ENCODE assay signal across 13 cellular contexts in genomic region chr5:149417714-149418368, GRCh38. TPM values are rescaled to one million over a fixed set of nuclear protein-coding genes. Genes with fewer than 3 reads are reported as not detected.
A peak's percentile ranks its signal among the peaks of the same experiment; 100 is the strongest.
DNase-seq lines count a peak whose midpoint lies in the region; ATAC-seq, FAIRE-seq and TF ChIP-seq lines count a peak whose summit lies in the region.
"Had no signal": no experiment of that assay in that cellular context is flagged by ENCODE, and none has a peak within 500 bp of the region (broad histone marks: within the 10 kb centered on the region; RNA-seq: fewer than 3 reads in every experiment).

No MANE protein-coding gene starts in this region.

- TF ChIP-seq CTCF in K562 (IDR thresholded peaks at IDR 0.05 in 2 of 3, conservative IDR thresholded peaks at IDR 0.05 in 1 of 3; ENCODE audit: insufficient read depth in 2 of 3, low read depth in 1 of 3, low read length in 3 of 3) (no peak), lung (IDR thresholded peaks at IDR 0.05; ENCODE audit: control extremely low read depth, extremely low read depth) (no peak), gastrocnemius medialis (IDR thresholded peaks at IDR 0.05 in 4 of 5, conservative IDR thresholded peaks at IDR 0.05 in 1 of 5) (no peak)

- ATAC-seq in K562 (no peak), lung (ENCODE audit: insufficient read depth, low FRiP score) (no peak), gastrocnemius medialis (no peak), left lobe of liver (no peak)

- H3K4me2 ChIP-seq in BLaER1 treated with 17β-estradiol and CSF1 and Interleukin-3, amounts not matched to agents 10 nM and 100 nM = peak overlapping the region in 10 of 11 experiments; percentile 27 to 97 (median 89); a peak in 15 of 22 replicates
- H3K4me2 ChIP-seq in K562 (ENCODE audit: insufficient read depth, low read length) = no peak overlapping the region

- no peaks in the 10 kb centered on the region for H3K27me3 ChIP-seq in BLaER1 treated with 17β-estradiol and CSF1 and Interleukin-3, amounts not matched to agents 10 nM and 100 nM
- H3K27me3 ChIP-seq in K562 (ENCODE audit: control insufficient read depth in 2 of 2, insufficient read depth in 2 of 2, low read length in 2 of 2) (no peaks in the 10 kb centered on the region), lung (ENCODE audit: control insufficient read depth, insufficient read depth) (no peaks in the 10 kb centered on the region), gastrocnemius medialis (no peaks in the 10 kb centered on the region)

- no peaks in the 10 kb centered on the region for H3K9me1 ChIP-seq in K562 (ENCODE audit: control insufficient read depth, insufficient read depth, low read length)

- CTCF ChIA-PET in K562 (lab: Yijun Ruan, JAX; ENCODE audit: low intra/inter-chr PET ratio) = no interaction called here

- H3K9me3 ChIP-seq in BLaER1 treated with 17β-estradiol and CSF1 and Interleukin-3, amounts not matched to agents 10 nM and 100 nM (replicated peaks in 1 of 11) = no peaks in the 10 kb centered on the region
- H3K9me3 ChIP-seq in K562 (replicated peaks; ENCODE audit: control insufficient read depth, insufficient read depth, low read depth, low read length) (no peaks in the 10 kb centered on the region), lung (ENCODE audit: control insufficient read depth in 2 of 2, insufficient read depth in 1 of 2, low read length in 1 of 2) (no peaks in the 10 kb centered on the region), gastrocnemius medialis (no peaks in the 10 kb centered on the region)

- DNase-seq in K562 (ENCODE audit: extremely low read depth in 1 of 4, low spot score in 3 of 4) = no peak
- no peak for DNase-seq in lung (ENCODE audit: low spot score)
- no peak for DNase-seq in gastrocnemius medialis
- no peak for DNase-seq in OCI-M2 (lab: John Stamatoyannopoulos, UW; ENCODE audit: unreplicated experiment)
- no peak for DNase-seq in left lobe of liver (ENCODE audit: low spot score)
- no peak for DNase-seq in substantia nigra (lab: John Stamatoyannopoulos, UW)
- DNase-seq in amygdala (lab: John Stamatoyannopoulos, UW) = no peak
- DNase-seq: activated CD8-positive, alpha-beta memory T cell treated with anti-CD3 and anti-CD28 coated beads, Interleukin-2, amount 50 U/mL, for 48 hours; activated naive CD8-positive, alpha-beta T cell treated with anti-CD3 and anti-CD28 coated beads for 36 hours; midbrain; RPMI8226; stimulated activated CD4-positive, alpha-beta T cell treated with anti-CD3 and anti-CD28 coated beads, Interleukin-4, amount 100 ng/mL, for 4 hours had no signal

- peaks cover 44 to 92% (median 80%) of the 10 kb centered on the region in 10 experiments for H3K4me1 ChIP-seq in BLaER1 treated with 17β-estradiol and CSF1 and Interleukin-3, amounts not matched to agents 10 nM and 100 nM
- H3K4me1 ChIP-seq in K562 (replicated peaks in 1 of 2; ENCODE audit: control insufficient read depth in 2 of 2, insufficient read depth in 2 of 2, low read length in 2 of 2) = peaks cover 3 to 5% of the 10 kb centered on the region in 2 experiments; a peak in 4 of 5 replicates
- peaks cover 8 to 18% of the 10 kb centered on the region in 2 donors for H3K4me1 ChIP-seq in lung (ENCODE audit: control insufficient read depth in 2 of 2, insufficient read depth in 2 of 2, low read length in 2 of 2)
- peaks cover 9 to 22% of the 10 kb centered on the region in 2 donors for H3K4me1 ChIP-seq in gastrocnemius medialis

- in situ Hi-C loops in K562 (cut with MboI) = no loop called here
- in situ Hi-C loops in gastrocnemius medialis (cut with MboI; ENCODE audit: low sequenced_read_pairs in 4 of 4) = no loop called here

- H3K79me2 ChIP-seq in K562 (ENCODE audit: control insufficient read depth, insufficient read depth, low read length) = no peaks in the 10 kb centered on the region

- BruUV-seq in K562 (replicated peaks; lab: Mats Ljungman, UMichigan) = no TSS peak

- no peak overlapping the region for H3K4me3 ChIP-seq in BLaER1 treated with 17β-estradiol and CSF1 and Interleukin-3, amounts not matched to agents 10 nM and 100 nM
- H3K4me3 ChIP-seq in K562 (no peak overlapping the region), lung (no peak overlapping the region), gastrocnemius medialis (no peak overlapping the region)

- no peak for TF ChIP-seq POLR2A in K562 (conservative IDR thresholded peaks at IDR 0.05)
- no peak for TF ChIP-seq POLR2A in gastrocnemius medialis (IDR thresholded peaks at IDR 0.05)

- TF ChIP-seq RAD21 in K562 (CRISPR knock-in tag; conservative IDR thresholded peaks at IDR 0.05 in 1 of 2, IDR thresholded peaks at IDR 0.05 in 1 of 2) = no peak

- peak overlapping the region in 2 of 11 experiments; percentile 38 to 81; a peak in 2 of 22 replicates for H3K27ac ChIP-seq in BLaER1 treated with 17β-estradiol and CSF1 and Interleukin-3, amounts not matched to agents 10 nM and 100 nM
- H3K27ac ChIP-seq in K562 (ENCODE audit: extremely low read depth, low read depth, low read length) (no peak overlapping the region), lung (ENCODE audit: low read depth in 1 of 2, low read length in 1 of 2) (peak overlapping the region; percentile 67 to 84), gastrocnemius medialis (peak overlapping the region; percentile 33 to 60 (median 48)), substantia nigra (ENCODE audit: low read depth, low read length, poor library complexity, severe bottlenecking) (no peak overlapping the region)

- POLR2A ChIA-PET in K562 (lab: Yijun Ruan, JAX) = interaction anchor here (2.2 kb wide), 1 partner anchor 17 kb away, joined by 7 read pairs; no protein-coding TSS in a partner anchor

- FAIRE-seq in K562 (lab: Jason Lieb, UNC) = no peak

- H2AFZ ChIP-seq in K562 (ENCODE audit: low read depth, low read length) = no peak overlapping the region

- H4K20me1 ChIP-seq in BLaER1 treated with 17β-estradiol and CSF1 and Interleukin-3, amounts not matched to agents 10 nM and 100 nM = no peaks in the 10 kb centered on the region
- H4K20me1 ChIP-seq in K562 (replicated peaks; ENCODE audit: control insufficient read depth, insufficient read depth, low read length) = no peaks in the 10 kb centered on the region

- no peak for TF ChIP-seq EP300 in K562 (IDR thresholded peaks at IDR 0.05; ENCODE audit: low read length)

- peak overlapping the region in 1 of 11 experiments; percentile 11; a peak in 1 of 22 replicates for H3K9ac ChIP-seq in BLaER1 treated with 17β-estradiol and CSF1 and Interleukin-3, amounts not matched to agents 10 nM and 100 nM
- H3K9ac ChIP-seq in K562 (ENCODE audit: insufficient read depth in 1 of 2, low read depth in 2 of 2, low read length in 2 of 2) = no peak overlapping the region; a peak in 1 of 4 replicates

- no peaks in the 10 kb centered on the region for H3K36me3 ChIP-seq in BLaER1 treated with 17β-estradiol and CSF1 and Interleukin-3, amounts not matched to agents 10 nM and 100 nM
- no peaks in the 10 kb centered on the region for H3K36me3 ChIP-seq in K562 (ENCODE audit: control insufficient read depth, insufficient read depth, low read length)
- no peaks in the 10 kb centered on the region for H3K36me3 ChIP-seq in lung (ENCODE audit: control insufficient read depth in 2 of 2, insufficient read depth in 2 of 2, low read length in 2 of 2)
- H3K36me3 ChIP-seq in gastrocnemius medialis = no peaks in the 10 kb centered on the region

- WGBS in K562 (ENCODE audit: insufficient coverage, low coverage, missing lambda C conversion rate) = 44% methylated on average over 9 of the region's 9 CpGs
- 60 to 71% methylated on average over 9 of the region's 9 CpGs for WGBS in lung, 2 donors

- intact Hi-C loops in K562 (cut with micrococcal nuclease) = no loop called here
- intact Hi-C loops in gastrocnemius medialis (cut with DNase I; ENCODE audit: low total_unique reads) = no loop called here

RNA-seq across cellular contexts. Expression of gene IL17B, which starts 38.7 kb away (rescaled TPM):
- total RNA-seq in K562 (2011; cell fraction: chromatin; rRNA removed; ENCODE audit: low replicate concordance) = not detected in 2 replicates
- total RNA-seq in K562 (2011; cell fraction: nucleolus; rRNA removed) = not detected in 2 replicates
- total RNA-seq in K562 (2011; cell fraction: nucleoplasm; rRNA removed) = not detected in 2 replicates
- total RNA-seq in K562 (2014; rRNA removed) (1.5 and 2.6 TPM in 2 replicates), K562 (2014; rRNA removed; fragmentation: Illumina TruSeq; extraction: Trizol) (not detected in 2 replicates), K562 (2015; rRNA removed; fragmentation: Illumina TruSeq; extraction: Trizol) (0.36 TPM in 1 of 2 replicates, not detected in the other), K562 (2021) (0.51 and 0.58 TPM in 2 replicates), lung (1 to 10 TPM in 1 of 2 donors, under 1 TPM in 1; 0.34 to 1.3 TPM), gastrocnemius medialis (1 to 10 TPM in 1 of 4 donors, not detected in 3; 1.2 TPM), left lobe of liver (not detected)
- polyA plus RNA-seq in K562 (2011; rRNA removed) (0.28 and 0.81 TPM in 2 replicates), K562 (2014; fragmentation: Illumina TruSeq; extraction: Trizol) (0.57 TPM in 1 of 2 replicates, not detected in the other), K562 (2014; fragmentation: Nextera tagmentation; extraction: Ambion mirVana) (under 1 TPM; 0.32 to 0.53 TPM), K562 (2014; rRNA removed) (1.0 and 3.0 TPM in 2 replicates), lung (under 1 TPM; 0.26 to 0.44 TPM)
- 0.57 and 0.58 TPM in 2 replicates for polyA plus RNA-seq in K562 (2011; cell fraction: cytosol; rRNA removed)
- polyA plus RNA-seq in K562 (2011; cell fraction: nucleus; rRNA removed) = 0.43 and 0.73 TPM in 2 replicates
- 0.44 and 3.0 TPM in 2 replicates for polyA plus RNA-seq in K562 (2012)
- polyA minus RNA-seq in K562 (2011; rRNA and poly(A)+ RNA removed) = not detected in 2 replicates
- polyA minus RNA-seq in K562 (2011; cell fraction: cytosol; rRNA and poly(A)+ RNA removed) = 2.4 TPM in 1 of 2 replicates, not detected in the other
- polyA minus RNA-seq in K562 (2011; cell fraction: nucleus; rRNA and poly(A)+ RNA removed) = not detected in 2 replicates
- total RNA-seq: activated naive CD8-positive, alpha-beta T cell treated with anti-CD3 and anti-CD28 coated beads for 36 hours had no signal

RNA-seq across cellular contexts. Expression of gene PCYOX1L, which starts 60.0 kb away (rescaled TPM):
- 20.2 and 24.4 TPM in 2 replicates for total RNA-seq in K562 (2011; cell fraction: chromatin; rRNA removed; ENCODE audit: low replicate concordance)
- total RNA-seq in K562 (2011; cell fraction: nucleolus; rRNA removed) = 28.2 and 32.0 TPM in 2 replicates
- 28.4 and 30.6 TPM in 2 replicates for total RNA-seq in K562 (2011; cell fraction: nucleoplasm; rRNA removed)
- total RNA-seq in K562 (2014; rRNA removed) (5.4 and 7.2 TPM in 2 replicates), K562 (2014; rRNA removed; fragmentation: Illumina TruSeq; extraction: Trizol) (5.9 and 6.0 TPM in 2 replicates), K562 (2015; rRNA removed; fragmentation: Illumina TruSeq; extraction: Trizol) (5.1 and 5.3 TPM in 2 replicates), K562 (2021) (7.8 and 8.0 TPM in 2 replicates), lung (1 to 10 TPM; 7.9 to 9.3 TPM), gastrocnemius medialis (1 to 10 TPM in 3 of 4 donors, under 1 TPM in 1; 0.29 to 1.5 (median 1.2) TPM), left lobe of liver (0.93 TPM)
- polyA plus RNA-seq in K562 (2011; rRNA removed) (17.9 and 21.5 TPM in 2 replicates), K562 (2014; fragmentation: Illumina TruSeq; extraction: Trizol) (9.4 and 10.0 TPM in 2 replicates), K562 (2014; fragmentation: Nextera tagmentation; extraction: Ambion mirVana) (1 to 10 TPM; 2.3 to 2.4 TPM), K562 (2014; rRNA removed) (6.5 and 8.3 TPM in 2 replicates), lung (1 to 10 TPM; 4.8 to 6.8 TPM)
- 25.0 and 29.5 TPM in 2 replicates for polyA plus RNA-seq in K562 (2011; cell fraction: cytosol; rRNA removed)
- polyA plus RNA-seq in K562 (2011; cell fraction: nucleus; rRNA removed) = 44.5 and 48.0 TPM in 2 replicates
- polyA plus RNA-seq in K562 (2012) = 8.9 and 16.5 TPM in 2 replicates
- 13.7 and 15.4 TPM in 2 replicates for polyA minus RNA-seq in K562 (2011; rRNA and poly(A)+ RNA removed)
- 6.8 and 7.7 TPM in 2 replicates for polyA minus RNA-seq in K562 (2011; cell fraction: cytosol; rRNA and poly(A)+ RNA removed)
- 15.3 and 21.9 TPM in 2 replicates for polyA minus RNA-seq in K562 (2011; cell fraction: nucleus; rRNA and poly(A)+ RNA removed)

Comparison
In these comparisons a context has a peak if more than half of its experiments do, and no peak if none do; other contexts are left out.
1. H3K27ac ChIP-seq: peak in lung (2 of 2) and gastrocnemius medialis (4 of 4); none in K562 (single experiment) and substantia nigra (single experiment).